ENCODE assay signal across 22 cellular contexts in the genomic region with DNA sequence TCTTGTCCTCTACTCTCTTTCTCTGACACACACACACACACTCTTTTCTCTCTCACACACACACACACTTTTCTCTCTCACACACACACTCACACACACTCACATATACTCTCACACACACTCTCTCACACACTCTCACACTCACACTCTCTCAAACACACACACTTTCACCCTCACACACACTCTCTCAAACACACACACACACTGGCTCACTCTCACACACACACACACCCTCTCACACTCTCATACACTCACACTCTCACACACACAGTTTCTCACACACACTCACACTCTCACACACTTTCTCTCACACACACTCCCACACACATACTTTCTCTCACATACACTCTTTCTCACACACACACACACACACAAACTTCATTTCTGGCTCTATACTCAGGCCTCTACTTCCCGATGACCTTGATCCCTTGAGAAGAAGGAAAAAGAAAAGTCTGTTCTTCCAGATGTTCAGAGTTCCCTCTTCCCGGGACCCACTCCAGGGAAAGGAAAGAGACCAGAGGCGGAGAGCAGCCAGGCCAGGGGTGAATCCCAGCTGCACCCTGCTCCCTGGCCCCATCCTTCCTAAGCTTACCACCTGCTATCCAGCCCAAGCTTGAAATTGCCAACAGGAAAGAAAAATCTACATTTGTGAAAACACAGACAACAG.
"Had no signal": no experiment of that assay in that cellular context is flagged by ENCODE, and none has a peak within 500 bp of the region (broad histone marks: within the 10 kb centered on the region; RNA-seq: fewer than 3 reads in every experiment).

No MANE protein-coding gene starts in this region.

- H3K27me3 ChIP-seq: hepatocyte, left lung, neutrophil, tibial artery had no signal

- H3K36me3 Mint-ChIP-seq: activated CD8-positive, alpha-beta memory T cell treated with anti-CD3 and anti-CD28 coated beads, Interleukin-2, amount 10 ng/mL, durations not matched to agents 7 days and 5 days; activated naive CD4-positive, alpha-beta T cell treated with anti-CD3 and anti-CD28 coated beads, Interleukin-2, amount 10 ng/mL, durations not matched to agents 7 days and 5 days; naive thymus-derived CD8-positive, alpha-beta T cell had no signal

- H3K36me3 ChIP-seq: left lung, neutrophil, tibial artery had no signal

- ATAC-seq: activated CD4-positive, CD25-positive, alpha-beta regulatory T cell treated with anti-CD3 and anti-CD28 coated beads, Interleukin-2, amount 50 U/mL, for 24 hours; activated CD8-positive, alpha-beta memory T cell treated with anti-CD3 and anti-CD28 coated beads, Interleukin-2, amount 10 ng/mL, durations not matched to agents 7 days and 5 days; activated CD8-positive, alpha-beta T cell treated with anti-CD3 and anti-CD28 coated beads for 36 hours; left lung; naive thymus-derived CD8-positive, alpha-beta T cell; stimulated activated naive CD8-positive, alpha-beta T cell treated with anti-CD3 and anti-CD28 coated beads, Interleukin-15, Interleukin-2, amounts not matched to agents 100 U/mL and 50 U/mL, for 24 hours had no signal

- H3K4me3 Mint-ChIP-seq: activated CD4-positive, alpha-beta T cell treated with anti-CD3 and anti-CD28 coated beads, Interleukin-2, amount 10 ng/mL, durations not matched to agents 7 days and 5 days; activated CD8-positive, alpha-beta memory T cell treated with anti-CD3 and anti-CD28 coated beads, Interleukin-2, amount 10 ng/mL, durations not matched to agents 7 days and 5 days; activated CD8-positive, alpha-beta T cell treated with anti-CD3 and anti-CD28 coated beads for 36 hours; activated naive CD4-positive, alpha-beta T cell treated with anti-CD3 and anti-CD28 coated beads, Interleukin-2, amount 10 ng/mL, durations not matched to agents 7 days and 5 days; mesothelial cell of epicardium; naive thymus-derived CD8-positive, alpha-beta T cell had no signal

- H3K9me3 ChIP-seq: tibial artery had no signal

- DNase-seq: activated CD4-positive, alpha-beta T cell treated with anti-CD3 and anti-CD28 coated beads, Interleukin-2, amount 10 ng/mL, durations not matched to agents 7 days and 5 days; activated CD8-positive, alpha-beta memory T cell treated with anti-CD3 and anti-CD28 coated beads, Interleukin-2, amount 10 ng/mL, durations not matched to agents 7 days and 5 days; activated CD8-positive, alpha-beta T cell treated with anti-CD3 and anti-CD28 coated beads for 36 hours; activated effector memory CD4-positive, alpha-beta T cell treated with anti-CD3 and anti-CD28 coated beads, Interleukin-2, amount 50 U/mL, for 16 hours; activated naive CD4-positive, alpha-beta T cell treated with anti-CD3 and anti-CD28 coated beads, Interleukin-2, amount 10 ng/mL, durations not matched to agents 7 days and 5 days; activated T-cell treated with anti-CD3 and anti-CD28 coated beads for 4 hours; effector CD4-positive, alpha-beta T cell; erythroblast; foreskin fibroblast; kidney glomerular epithelial cell; left lung; mammary epithelial cell; naive thymus-derived CD8-positive, alpha-beta T cell; stimulated activated CD4-positive, alpha-beta T cell treated with anti-CD3 and anti-CD28 coated beads, Interleukin-4, amount 100 ng/mL, for 1 hour; stimulated activated naive CD8-positive, alpha-beta T cell treated with anti-CD3 and anti-CD28 coated beads, Interleukin-15, Interleukin-2, amounts not matched to agents 100 U/mL and 50 U/mL, for 24 hours; substantia nigra; tibial artery had no signal

- H3K27ac Mint-ChIP-seq: activated CD4-positive, alpha-beta T cell treated with anti-CD3 and anti-CD28 coated beads, Interleukin-2, amount 10 ng/mL, durations not matched to agents 7 days and 5 days; activated CD8-positive, alpha-beta memory T cell treated with anti-CD3 and anti-CD28 coated beads, Interleukin-2, amount 10 ng/mL, durations not matched to agents 7 days and 5 days; activated CD8-positive, alpha-beta T cell treated with anti-CD3 and anti-CD28 coated beads for 36 hours; activated naive CD4-positive, alpha-beta T cell treated with anti-CD3 and anti-CD28 coated beads, Interleukin-2, amount 10 ng/mL, durations not matched to agents 7 days and 5 days; mesothelial cell of epicardium; naive thymus-derived CD8-positive, alpha-beta T cell had no signal

- H3K27me3 Mint-ChIP-seq: activated CD8-positive, alpha-beta memory T cell treated with anti-CD3 and anti-CD28 coated beads, Interleukin-2, amount 10 ng/mL, durations not matched to agents 7 days and 5 days; activated CD8-positive, alpha-beta T cell treated with anti-CD3 and anti-CD28 coated beads for 36 hours; activated naive CD4-positive, alpha-beta T cell treated with anti-CD3 and anti-CD28 coated beads, Interleukin-2, amount 10 ng/mL, durations not matched to agents 7 days and 5 days had no signal

- H3K4me1 Mint-ChIP-seq: activated CD4-positive, alpha-beta T cell treated with anti-CD3 and anti-CD28 coated beads, Interleukin-2, amount 10 ng/mL, durations not matched to agents 7 days and 5 days; activated CD8-positive, alpha-beta memory T cell treated with anti-CD3 and anti-CD28 coated beads, Interleukin-2, amount 10 ng/mL, durations not matched to agents 7 days and 5 days; activated naive CD4-positive, alpha-beta T cell treated with anti-CD3 and anti-CD28 coated beads, Interleukin-2, amount 10 ng/mL, durations not matched to agents 7 days and 5 days; mesothelial cell of epicardium had no signal

- H3K4me1 ChIP-seq: parathyroid adenoma, tibial artery had no signal

- H3K4me3 ChIP-seq: hepatocyte, left lung, tibial artery had no signal

- H3K27ac ChIP-seq: hepatocyte, left lung, neutrophil, parathyroid adenoma, tibial artery had no signal
